In the genomic region with DNA sequence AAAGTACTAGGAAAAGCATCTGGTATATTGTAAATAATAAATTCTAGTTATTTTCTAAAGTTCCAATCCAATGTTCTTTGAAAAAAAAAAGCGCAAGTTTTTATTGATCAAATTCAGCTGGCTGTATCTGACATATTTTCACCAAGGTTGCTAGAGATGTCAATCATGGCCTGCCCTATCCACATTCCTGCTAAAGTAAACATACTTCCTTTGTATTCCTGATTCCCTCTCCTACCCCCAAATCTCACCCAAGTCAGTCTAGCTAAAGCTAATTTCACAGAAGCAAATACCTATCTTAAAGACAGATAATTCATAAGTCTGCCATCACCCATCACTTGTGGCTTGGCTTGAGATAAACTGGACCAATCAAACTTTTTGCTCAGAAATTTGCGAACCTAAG, we compare ENCODE assay signal across 17 cellular contexts. TPM values are rescaled to one million over a fixed set of nuclear protein-coding genes. Genes with fewer than 3 reads are reported as not detected.
DNase-seq lines count a peak whose midpoint lies in the region; ATAC-seq and TF ChIP-seq lines count a peak whose summit lies in the region.
"Had no signal": no experiment of that assay in that cellular context is flagged by ENCODE, and none has a peak within 500 bp of the region (broad histone marks: within the 10 kb centered on the region; RNA-seq: fewer than 3 reads in every experiment).

No MANE protein-coding gene starts in this region.

- peaks cover 33% of the 10 kb centered on the region for H3K4me1 Mint-ChIP-seq in activated naive CD8-positive, alpha-beta T cell (ENCODE audit: low read depth)
- peaks cover 7% of the 10 kb centered on the region for H3K4me1 Mint-ChIP-seq in activated naive CD8-positive, alpha-beta T cell treated with anti-CD3 and anti-CD28 coated beads, Interleukin-2, amount 50 U/mL, for 24 hours
- H3K4me1 Mint-ChIP-seq in naive thymus-derived CD8-positive, alpha-beta T cell: peaks cover 8 to 48% (median 18%) of the 10 kb centered on the region in 4 donors

- TF ChIP-seq CTCF in mammary epithelial cell (conservative IDR thresholded peaks at IDR 0.05 in 1 of 2, IDR thresholded peaks at IDR 0.05 in 1 of 2; ENCODE audit: extremely low read depth in 1 of 2, insufficient read depth in 1 of 2, low read depth in 1 of 2, low read length in 2 of 2) (no peak), GM10266 (IDR thresholded peaks at IDR 0.05; ENCODE audit: control insufficient read depth, insufficient read depth, low read depth, missing control alignments) (no peak)

- H3K9ac ChIP-seq in mammary epithelial cell (ENCODE audit: insufficient read depth, low read length): no peak overlapping the region

- no peaks in the 10 kb centered on the region for H3K9me3 ChIP-seq in mammary epithelial cell (replicated peaks; ENCODE audit: insufficient read depth, low read length)
- H3K9me3 ChIP-seq: BE2C had no signal

- 87% methylated on average over 2 of the region's 2 CpGs for WGBS in mammary epithelial cell (ENCODE audit: low coverage, missing lambda C conversion rate)

- H3K9me3 Mint-ChIP-seq in activated naive CD8-positive, alpha-beta T cell (ENCODE audit: low read depth): no peaks in the 10 kb centered on the region
- no peaks in the 10 kb centered on the region for H3K9me3 Mint-ChIP-seq in activated naive CD8-positive, alpha-beta T cell treated with anti-CD3 and anti-CD28 coated beads, Interleukin-2, amount 50 U/mL, for 24 hours
- peaks cover 0 to 1% (median 0%) of the 10 kb centered on the region in 9 donors for H3K9me3 Mint-ChIP-seq in naive thymus-derived CD8-positive, alpha-beta T cell
- H3K9me3 Mint-ChIP-seq: CD4-positive, alpha-beta T cell had no signal

- no peak overlapping the region for H2AFZ ChIP-seq in mammary epithelial cell (ENCODE audit: low read depth, low read length)

- DNase-seq in activated naive CD8-positive, alpha-beta T cell treated with anti-CD3 and anti-CD28 coated beads, Interleukin-2, amount 50 U/mL, for 24 hours: no peak
- DNase-seq in HEK293T (ENCODE audit: extremely low spot score) (no peak), mammary epithelial cell (no peak), kidney tubule cell (ENCODE audit: low spot score) (no peak), GM10266 (ENCODE audit: extremely low spot score) (no peak)
- no peak for DNase-seq in naive thymus-derived CD8-positive, alpha-beta T cell
- DNase-seq: BE2C; CD4-positive, alpha-beta T cell; H7; NCI-H1105; NCI-H1694; NCI-H2081 treated with DMSO at 0.1 percent for 48 hours; NCI-H446 treated with DMSO at 0.1 percent for 48 hours; NCI-H69; Right ventricle myocardium superior had no signal

- peaks cover 7% of the 10 kb centered on the region for H3K4me1 ChIP-seq in mammary epithelial cell (ENCODE audit: insufficient read depth, low read length)
- H3K4me1 ChIP-seq: BE2C had no signal

- in situ Hi-C loops in mammary epithelial cell (cut with MboI; ENCODE audit: low sequenced_read_pairs in 2 of 2): no loop called here

- H3K79me2 ChIP-seq in mammary epithelial cell (ENCODE audit: insufficient read depth, low read length): peaks cover 30% of the 10 kb centered on the region

- H3K27ac Mint-ChIP-seq in activated naive CD8-positive, alpha-beta T cell: peak overlapping the region; percentile 16
- H3K27ac Mint-ChIP-seq in activated naive CD8-positive, alpha-beta T cell treated with anti-CD3 and anti-CD28 coated beads, Interleukin-2, amount 50 U/mL, for 24 hours: no peak overlapping the region
- peak overlapping the region in 6 of 10 donors; percentile 13 to 67 (median 42) for H3K27ac Mint-ChIP-seq in naive thymus-derived CD8-positive, alpha-beta T cell
- H3K27ac Mint-ChIP-seq: CD4-positive, alpha-beta T cell had no signal

- H3K36me3 ChIP-seq in mammary epithelial cell (ENCODE audit: insufficient read depth, low read length): peaks cover 2% of the 10 kb centered on the region
- H3K36me3 ChIP-seq: BE2C had no signal

- H3K27me3 ChIP-seq in mammary epithelial cell (ENCODE audit: insufficient read depth, low read length): no peaks in the 10 kb centered on the region
- H3K27me3 ChIP-seq: BE2C had no signal

- H3K4me3 ChIP-seq in mammary epithelial cell (replicated peaks in 1 of 3; ENCODE audit: insufficient read depth in 1 of 3, low read depth in 2 of 3, low read length in 3 of 3): no peak overlapping the region

- no peaks in the 10 kb centered on the region for H4K20me1 ChIP-seq in mammary epithelial cell (ENCODE audit: insufficient read depth, low read length)

- TSS peak; percentile 19 for BruUV-seq in mammary epithelial cell (replicated peaks; lab: Mats Ljungman, UMichigan)

- no peaks in the 10 kb centered on the region for H3K27me3 Mint-ChIP-seq in activated naive CD8-positive, alpha-beta T cell
- H3K27me3 Mint-ChIP-seq in activated naive CD8-positive, alpha-beta T cell treated with anti-CD3 and anti-CD28 coated beads, Interleukin-2, amount 50 U/mL, for 24 hours: no peaks in the 10 kb centered on the region
- H3K27me3 Mint-ChIP-seq in naive thymus-derived CD8-positive, alpha-beta T cell: no peaks in the 10 kb centered on the region
- H3K27me3 Mint-ChIP-seq: CD4-positive, alpha-beta T cell had no signal

- no peak for ATAC-seq in activated naive CD8-positive, alpha-beta T cell treated with anti-CD3 and anti-CD28 coated beads, Interleukin-2, amount 50 U/mL, for 24 hours
- ATAC-seq in naive thymus-derived CD8-positive, alpha-beta T cell: no peak
- ATAC-seq in HG03196 (IDR thresholded peaks at IDR 0.05; ENCODE audit: unreplicated experiment): no peak

- dilution Hi-C loops in mammary epithelial cell (cut with HindIII; ENCODE audit: low sequenced_read_pairs): no loop called here

- H3K36me3 Mint-ChIP-seq in activated naive CD8-positive, alpha-beta T cell: peaks cover 5% of the 10 kb centered on the region
- peaks cover 16% of the 10 kb centered on the region for H3K36me3 Mint-ChIP-seq in activated naive CD8-positive, alpha-beta T cell treated with anti-CD3 and anti-CD28 coated beads, Interleukin-2, amount 50 U/mL, for 24 hours (ENCODE audit: low read depth)
- H3K36me3 Mint-ChIP-seq in naive thymus-derived CD8-positive, alpha-beta T cell: peaks cover 4 to 63% (median 13%) of the 10 kb centered on the region in 3 donors

- H3K4me2 ChIP-seq in mammary epithelial cell (ENCODE audit: insufficient read depth, low read depth, low read length): no peak overlapping the region

- no peak overlapping the region for H3K4me3 Mint-ChIP-seq in activated naive CD8-positive, alpha-beta T cell
- no peak overlapping the region for H3K4me3 Mint-ChIP-seq in activated naive CD8-positive, alpha-beta T cell treated with anti-CD3 and anti-CD28 coated beads, Interleukin-2, amount 50 U/mL, for 24 hours
- no peak overlapping the region for H3K4me3 Mint-ChIP-seq in naive thymus-derived CD8-positive, alpha-beta T cell
- H3K4me3 Mint-ChIP-seq: CD4-positive, alpha-beta T cell had no signal

- intact Hi-C loops in mammary epithelial cell (cut with micrococcal nuclease): no loop called here

- H3K27ac ChIP-seq in mammary epithelial cell (ENCODE audit: insufficient read depth, low read depth, low read length): no peak overlapping the region

- POLR2A ChIA-PET in HEK293T (lab: Yijun Ruan, JAX): no interaction called here
- POLR2A ChIA-PET in naive thymus-derived CD8-positive, alpha-beta T cell (lab: Charles Lee): no interaction called here

- CTCF ChIA-PET in HEK293T (lab: Yijun Ruan, JAX): no interaction called here
- CTCF ChIA-PET in mammary epithelial cell (lab: Charles Lee; ENCODE audit: low non-redundant PET): no interaction called here

TF ChIP-seq in HEK293T, 16 proteins besides CTCF, POLR2A, EP300 and RAD21:
- TF ChIP-seq L3MBTL2 (conservative IDR thresholded peaks at IDR 0.05) (no peak), ARNT (IDR thresholded peaks at IDR 0.05) (no peak), BHLHE40 (IDR thresholded peaks at IDR 0.05; ENCODE audit: borderline replicate concordance) (no peak), FOXM1 (IDR thresholded peaks at IDR 0.05; ENCODE audit: borderline replicate concordance) (no peak)
- TF ChIP-seq, protein P1, sequence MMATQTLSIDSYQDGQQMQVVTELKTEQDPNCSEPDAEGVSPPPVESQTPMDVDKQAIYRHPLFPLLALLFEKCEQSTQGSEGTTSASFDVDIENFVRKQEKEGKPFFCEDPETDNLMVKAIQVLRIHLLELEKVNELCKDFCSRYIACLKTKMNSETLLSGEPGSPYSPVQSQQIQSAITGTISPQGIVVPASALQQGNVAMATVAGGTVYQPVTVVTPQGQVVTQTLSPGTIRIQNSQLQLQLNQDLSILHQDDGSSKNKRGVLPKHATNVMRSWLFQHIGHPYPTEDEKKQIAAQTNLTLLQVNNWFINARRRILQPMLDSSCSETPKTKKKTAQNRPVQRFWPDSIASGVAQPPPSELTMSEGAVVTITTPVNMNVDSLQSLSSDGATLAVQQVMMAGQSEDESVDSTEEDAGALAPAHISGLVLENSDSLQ (IDR thresholded peaks at IDR 0.05): 0 out of 2 replicates have a peak, but pooled peaks have one; percentile 35

RNA-seq across cellular contexts. Expression of a gene that starts 21.3 kb away (rescaled TPM):
- 10 to 100 TPM; 16.7 to 24.0 TPM for total RNA-seq in mammary epithelial cell
- 5.1 TPM for polyA plus RNA-seq in mammary epithelial cell
- 0.98 TPM for polyA minus RNA-seq in mammary epithelial cell
- 10 to 100 TPM; 30.3 to 33.0 TPM for total RNA-seq in naive thymus-derived CD8-positive, alpha-beta T cell
- 10 to 100 TPM in 2 of 3 donors, 1 to 10 TPM in 1; 9.2 to 14.9 (median 10.5) TPM for polyA plus RNA-seq in naive thymus-derived CD8-positive, alpha-beta T cell
